Comparison of ENCODE assay signal across 14 cellular contexts in the genomic region with DNA sequence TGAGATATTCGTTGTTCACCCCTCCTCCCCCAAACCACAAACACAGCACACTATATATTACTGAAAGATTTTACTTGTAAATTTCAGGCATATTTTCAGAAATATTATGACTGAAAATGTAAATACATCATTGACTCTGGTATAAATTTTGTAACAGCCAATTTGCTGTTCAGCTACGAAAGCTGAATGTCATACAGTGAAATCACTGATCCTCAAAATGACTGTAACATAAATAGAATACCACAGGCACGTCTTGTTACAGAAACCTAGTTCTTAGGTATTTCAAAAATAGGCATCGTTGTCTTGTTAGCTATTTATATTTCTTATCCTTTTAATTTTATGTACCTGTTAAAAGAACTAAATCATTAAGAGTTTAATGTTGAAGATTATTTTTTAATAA. TPM values are rescaled to one million over a fixed set of nuclear protein-coding genes. Genes with fewer than 3 reads are reported as not detected.
DNase-seq lines count a peak whose midpoint lies in the region; ATAC-seq, FAIRE-seq and TF ChIP-seq lines count a peak whose summit lies in the region.
"Had no signal": no experiment of that assay in that cellular context is flagged by ENCODE, and none has a peak within 500 bp of the region (broad histone marks: within the 10 kb centered on the region; RNA-seq: fewer than 3 reads in every experiment).

No MANE protein-coding gene starts in this region.

- peak; percentile 57 for FAIRE-seq in GM12892 (lab: Jason Lieb, UNC)
- FAIRE-seq: astrocyte had no signal

- no peak for TF ChIP-seq POLR2A in GM12892 (IDR thresholded peaks at IDR 0.05; ENCODE audit: low read depth, low read length)

- peak; percentile 51 for ATAC-seq in GM19372 (IDR thresholded peaks at IDR 0.05; ENCODE audit: low read depth, unreplicated experiment)
- peak; percentile 72 for ATAC-seq in HG02759 (IDR thresholded peaks at IDR 0.05; ENCODE audit: unreplicated experiment)
- ATAC-seq in HG03521 (IDR thresholded peaks at IDR 0.05; ENCODE audit: unreplicated experiment): peak; percentile 55
- no peak for ATAC-seq in GM19397 (IDR thresholded peaks at IDR 0.05; ENCODE audit: unreplicated experiment)
- ATAC-seq: psoas muscle had no signal

- DNase-seq in GM12892 (ENCODE audit: insufficient read length): no peak
- no peak for DNase-seq in A172 (ENCODE audit: low spot score)
- no peak for DNase-seq in NCI-H1105 (lab: John Stamatoyannopoulos, UW)
- DNase-seq in SIG-M5 (lab: John Stamatoyannopoulos, UW): no peak
- DNase-seq: activated CD4-positive, alpha-beta T cell treated with anti-CD3 and anti-CD28 coated beads, Interleukin-2, amount 10 ng/mL, durations not matched to agents 24 days and 14 days; NCI-H2029; NCI-H748 treated with DMSO at 0.1 percent for 48 hours; psoas muscle; stimulated activated CD4-positive, alpha-beta T cell treated with anti-CD3 and anti-CD28 coated beads, Interleukin-15, amount 100 ng/mL, for 24 hours had no signal

RNA-seq across cellular contexts. Expression of a gene that starts 15.1 kb away (rescaled TPM):
- 12.8 TPM for polyA plus RNA-seq in GM12892 (2012; ENCODE audit: missing spikeins)
- 57.0 and 63.4 TPM in 2 replicates for total RNA-seq in A172 (2014; rRNA removed; shearing (Covaris generic))
